Comparison of ENCODE assay signal across 20 cellular contexts in genomic region chr4:1833307-1834046, GRCh38. TPM values are rescaled to one million over a fixed set of nuclear protein-coding genes. Genes with fewer than 3 reads are reported as not detected.
DNase-seq lines count a peak whose midpoint lies in the region; ATAC-seq and TF ChIP-seq lines count a peak whose summit lies in the region.
"Had no signal": no experiment of that assay in that cellular context is flagged by ENCODE, and none has a peak within 500 bp of the region (broad histone marks: within the 10 kb centered on the region; RNA-seq: fewer than 3 reads in every experiment).

No MANE protein-coding gene starts in this region.

- H3K9me3 ChIP-seq in upper lobe of right lung (no peaks in the 10 kb centered on the region), tibial artery (no peaks in the 10 kb centered on the region)
- H3K9me3 ChIP-seq: neutrophil, sigmoid colon, thoracic aorta had no signal

- no peaks in the 10 kb centered on the region for H3K9me3 Mint-ChIP-seq in activated naive CD8-positive, alpha-beta T cell treated with anti-CD3 and anti-CD28 coated beads, Interleukin-2, amount 50 U/mL, for 24 hours
- H3K9me3 Mint-ChIP-seq in activated naive CD8-positive, alpha-beta T cell treated with anti-CD3 and anti-CD28 coated beads for 36 hours = no peaks in the 10 kb centered on the region
- H3K9me3 Mint-ChIP-seq: CD8-positive, alpha-beta T cell had no signal

- H3K36me3 Mint-ChIP-seq in activated naive CD8-positive, alpha-beta T cell treated with anti-CD3 and anti-CD28 coated beads, Interleukin-2, amount 50 U/mL, for 24 hours (ENCODE audit: low read depth) = peaks cover 38% of the 10 kb centered on the region
- H3K36me3 Mint-ChIP-seq in activated naive CD8-positive, alpha-beta T cell treated with anti-CD3 and anti-CD28 coated beads for 36 hours = peaks cover 18% of the 10 kb centered on the region

- H3K27ac ChIP-seq in upper lobe of right lung = no peak overlapping the region
- no peak overlapping the region for H3K27ac ChIP-seq in tibial artery
- H3K27ac ChIP-seq: neutrophil, thoracic aorta had no signal

- no peaks in the 10 kb centered on the region for H3K27me3 Mint-ChIP-seq in activated naive CD8-positive, alpha-beta T cell treated with anti-CD3 and anti-CD28 coated beads, Interleukin-2, amount 50 U/mL, for 24 hours
- no peaks in the 10 kb centered on the region for H3K27me3 Mint-ChIP-seq in activated naive CD8-positive, alpha-beta T cell treated with anti-CD3 and anti-CD28 coated beads for 36 hours
- H3K27me3 Mint-ChIP-seq: T-helper 17 cell had no signal

- no peak for DNase-seq in activated naive CD8-positive, alpha-beta T cell treated with anti-CD3 and anti-CD28 coated beads, Interleukin-2, amount 50 U/mL, for 24 hours
- no peak for DNase-seq in activated naive CD8-positive, alpha-beta T cell treated with anti-CD3 and anti-CD28 coated beads for 36 hours
- DNase-seq in upper lobe of right lung (no peak), DMS 273 treated with DMSO at 0.1 percent for 48 hours (lab: John Stamatoyannopoulos, UW) (no peak), tibial artery (no peak)
- DNase-seq: 8988T; CD8-positive, alpha-beta T cell; cortex of kidney; GOT3; IMR-90; NCI-H1048; NCI-H82; sigmoid colon; stimulated activated CD4-positive, alpha-beta T cell treated with anti-CD3 and anti-CD28 coated beads, Interleukin-2, amount 100 ng/mL, for 48 hours; T-helper 17 cell had no signal

- H3K36me3 ChIP-seq in upper lobe of right lung (peaks cover 81% of the 10 kb centered on the region), tibial artery (peaks cover 67 to 90% (median 87%) of the 10 kb centered on the region in 3 donors)

- H3K4me1 ChIP-seq in upper lobe of right lung = no peaks in the 10 kb centered on the region
- H3K4me1 ChIP-seq in tibial artery = no peaks in the 10 kb centered on the region

- H3K27ac Mint-ChIP-seq in activated naive CD8-positive, alpha-beta T cell treated with anti-CD3 and anti-CD28 coated beads, Interleukin-2, amount 50 U/mL, for 24 hours = no peak overlapping the region
- H3K27ac Mint-ChIP-seq in activated naive CD8-positive, alpha-beta T cell treated with anti-CD3 and anti-CD28 coated beads for 36 hours = no peak overlapping the region
- H3K27ac Mint-ChIP-seq: CD8-positive, alpha-beta T cell; T-helper 17 cell had no signal

- H3K4me3 ChIP-seq in upper lobe of right lung = no peak overlapping the region
- no peak overlapping the region for H3K4me3 ChIP-seq in tibial artery
- H3K4me3 ChIP-seq: sigmoid colon, thoracic aorta had no signal

- intact Hi-C loops in upper lobe of right lung (cut with DNase I) = no loop called here
- intact Hi-C loops in tibial artery (cut with DNase I; ENCODE audit: low total_unique reads) = loop anchor here (5.0 kb wide), 1 partner anchor 441 kb away; no protein-coding TSS in a partner anchor

- H3K4me1 Mint-ChIP-seq in activated naive CD8-positive, alpha-beta T cell treated with anti-CD3 and anti-CD28 coated beads, Interleukin-2, amount 50 U/mL, for 24 hours = peaks cover 8% of the 10 kb centered on the region
- peaks cover 9% of the 10 kb centered on the region for H3K4me1 Mint-ChIP-seq in activated naive CD8-positive, alpha-beta T cell treated with anti-CD3 and anti-CD28 coated beads for 36 hours

- TF ChIP-seq CTCF in upper lobe of right lung (IDR thresholded peaks at IDR 0.05) (no peak), tibial artery (IDR thresholded peaks at IDR 0.05) (no peak)

- ATAC-seq in activated naive CD8-positive, alpha-beta T cell treated with anti-CD3 and anti-CD28 coated beads, Interleukin-2, amount 50 U/mL, for 24 hours = peak; percentile 6
- peak; percentile 13 for ATAC-seq in HG03442 (IDR thresholded peaks at IDR 0.05; ENCODE audit: unreplicated experiment)
- ATAC-seq in esophagus mucosa = peak; percentile 8
- ATAC-seq in upper lobe of right lung = peak; percentile 13
- no peak for ATAC-seq in HG02973 (IDR thresholded peaks at IDR 0.05; ENCODE audit: unreplicated experiment)
- ATAC-seq: CD8-positive, alpha-beta T cell had no signal

- no peaks in the 10 kb centered on the region for H3K27me3 ChIP-seq in upper lobe of right lung
- no peaks in the 10 kb centered on the region for H3K27me3 ChIP-seq in tibial artery
- H3K27me3 ChIP-seq: neutrophil, sigmoid colon had no signal

- H3K4me3 Mint-ChIP-seq in activated naive CD8-positive, alpha-beta T cell treated with anti-CD3 and anti-CD28 coated beads, Interleukin-2, amount 50 U/mL, for 24 hours = no peak overlapping the region
- H3K4me3 Mint-ChIP-seq in activated naive CD8-positive, alpha-beta T cell treated with anti-CD3 and anti-CD28 coated beads for 36 hours = no peak overlapping the region
- H3K4me3 Mint-ChIP-seq: CD8-positive, alpha-beta T cell; T-helper 17 cell had no signal

RNA-seq across cellular contexts. Expression of gene LETM1, which starts 22.5 kb away (rescaled TPM):
- total RNA-seq in activated naive CD8-positive, alpha-beta T cell treated with anti-CD3 and anti-CD28 coated beads for 36 hours = 10 to 100 TPM; 76.6 to 77.3 TPM
- total RNA-seq in esophagus mucosa (55.0 TPM), upper lobe of right lung (39.5 TPM)

RNA-seq across cellular contexts. Expression of gene NSD2, which starts 37.7 kb away (rescaled TPM):
- 100 to 1,000 TPM; 181 to 184 TPM for total RNA-seq in activated naive CD8-positive, alpha-beta T cell treated with anti-CD3 and anti-CD28 coated beads for 36 hours
- total RNA-seq in esophagus mucosa (42.7 TPM), upper lobe of right lung (45.2 TPM)

RNA-seq across cellular contexts. Expression of gene FGFR3, which starts 40.4 kb away (rescaled TPM):
- not detected for total RNA-seq in activated naive CD8-positive, alpha-beta T cell treated with anti-CD3 and anti-CD28 coated beads for 36 hours
- total RNA-seq in esophagus mucosa (150 TPM), upper lobe of right lung (32.1 TPM)
- total RNA-seq: CD8-positive, alpha-beta T cell had no signal

Comparison
In these comparisons a context has a peak if more than half of its experiments do, and no peak if none do; other contexts are left out.
1. RNA of gene FGFR3, which starts 40.4 kb away (total RNA-seq): 150 TPM in esophagus mucosa (single experiment) and 32.1 TPM in upper lobe of right lung (single experiment); not detected in activated naive CD8-positive, alpha-beta T cell treated with anti-CD3 and anti-CD28 coated beads for 36 hours; every median in the first group is over 10 times any median in the second.